In the genomic region with DNA sequence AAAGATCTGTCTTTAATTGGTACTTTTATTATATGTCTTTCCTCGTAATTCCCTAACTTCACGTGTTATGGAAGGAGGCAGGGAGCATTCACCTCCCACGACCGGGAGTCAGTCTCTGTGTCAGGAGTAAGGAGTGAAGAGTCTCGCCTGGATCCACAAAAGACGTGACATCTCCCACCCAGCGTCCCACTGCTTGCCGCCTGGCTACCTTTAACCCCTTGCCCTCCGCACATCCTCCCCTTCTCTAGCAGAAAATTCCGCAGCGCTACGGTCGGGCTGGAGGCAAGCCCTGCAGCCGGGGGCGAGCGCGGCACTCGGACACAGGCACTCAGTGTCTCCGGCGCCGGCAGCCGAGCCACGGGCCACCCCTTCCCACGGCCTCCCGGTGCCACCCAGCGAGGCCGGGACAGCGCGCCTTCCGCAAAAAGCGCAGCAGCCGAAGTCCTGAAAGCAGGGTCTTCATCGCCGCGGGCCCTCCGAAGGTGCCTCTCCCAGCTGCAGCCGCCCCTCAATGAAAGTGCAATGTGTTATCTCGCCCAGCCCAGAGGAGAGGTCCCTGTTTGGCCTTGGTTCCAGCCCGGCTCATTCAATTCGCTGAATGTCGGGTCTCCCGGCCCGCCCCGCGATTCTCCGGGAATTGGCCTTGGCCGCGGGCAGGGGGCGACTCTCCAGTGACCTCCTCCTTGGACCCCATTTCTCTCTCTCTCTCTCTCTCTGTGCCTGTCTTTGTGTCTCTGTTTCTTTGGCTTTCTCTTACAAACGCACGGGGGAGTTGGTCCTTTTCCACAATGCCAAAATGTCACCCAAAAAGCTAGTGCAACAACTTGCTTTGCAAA, we compare ENCODE assay signal across 11 cellular contexts. TPM values are rescaled to one million over a fixed set of nuclear protein-coding genes. Genes with fewer than 3 reads are reported as not detected.
A peak's percentile ranks its signal among the peaks of the same experiment; 100 is the strongest.
DNase-seq lines count a peak whose midpoint lies in the region; ATAC-seq and TF ChIP-seq lines count a peak whose summit lies in the region.
"Had no signal": no experiment of that assay in that cellular context is flagged by ENCODE, and none has a peak within 500 bp of the region (broad histone marks: within the 10 kb centered on the region; RNA-seq: fewer than 3 reads in every experiment).

No MANE protein-coding gene starts in this region.

- H3K36me3 ChIP-seq in HUES64 (ENCODE audit: insufficient read depth, low read length), result no peaks in the 10 kb centered on the region
- no peaks in the 10 kb centered on the region for H3K36me3 ChIP-seq in esophagus muscularis mucosa
- H3K36me3 ChIP-seq in trophoblast cell (ENCODE audit: control insufficient read depth in 1 of 2, insufficient read depth in 2 of 2, low read length in 2 of 2), result no peaks in the 10 kb centered on the region

- no peak overlapping the region for H2BK120ac ChIP-seq in trophoblast cell (ENCODE audit: insufficient read depth, low read length, poor library complexity)

- no peak for TF ChIP-seq EP300 in esophagus muscularis mucosa (IDR thresholded peaks at IDR 0.05)

- no peak overlapping the region for H4K91ac ChIP-seq in trophoblast cell (ENCODE audit: low read depth, low read length)

- H3K4me3 ChIP-seq in HUES64 (ENCODE audit: low read length) (peak overlapping the region; percentile 92), esophagus muscularis mucosa (peak overlapping the region; percentile 42 to 49 (median 43)), trophoblast cell (ENCODE audit: low read depth, low read length) (peak overlapping the region; percentile 80)
- H3K4me3 ChIP-seq: mucosa of descending colon had no signal

- H4K12ac ChIP-seq in trophoblast cell (ENCODE audit: low read depth, low read length), result no peak overlapping the region

- WGBS in HUES64, result under 1% methylated on average over 47 of the region's 51 CpGs
- 3% methylated on average over 35 of the region's 51 CpGs for WGBS in esophagus muscularis mucosa
- no CpG with 5 or more reads among the region's 51 CpGs for WGBS in trophoblast cell (ENCODE audit: extremely low coverage, insufficient coverage, insufficient read length)

- H2BK12ac ChIP-seq in trophoblast cell (ENCODE audit: low read length), result no peak overlapping the region

- no peak overlapping the region for H3K14ac ChIP-seq in trophoblast cell (ENCODE audit: low read length)

- H3K9me3 ChIP-seq in HUES64 (ENCODE audit: insufficient read depth, low read depth, low read length) (no peaks in the 10 kb centered on the region), esophagus muscularis mucosa (no peaks in the 10 kb centered on the region), trophoblast cell (ENCODE audit: insufficient read depth, low read depth, low read length) (no peaks in the 10 kb centered on the region)
- H3K9me3 ChIP-seq: mucosa of descending colon had no signal

- H3K27ac ChIP-seq in HUES64 (ENCODE audit: low read depth, low read length) (no peak overlapping the region), esophagus muscularis mucosa (replicated peaks in 1 of 4) (no peak overlapping the region), trophoblast cell (ENCODE audit: low read depth, low read length) (no peak overlapping the region)

- H3K23ac ChIP-seq in trophoblast cell (ENCODE audit: low read length), result no peak overlapping the region

- no peak overlapping the region for H3K18ac ChIP-seq in trophoblast cell (ENCODE audit: low read length)

- H3K79me2 ChIP-seq in trophoblast cell (ENCODE audit: control insufficient read depth, insufficient read depth, low read length, poor library complexity), result no peaks in the 10 kb centered on the region

- H2AFZ ChIP-seq in trophoblast cell (ENCODE audit: insufficient read depth, low read length, poor library complexity), result peak overlapping the region; percentile 52

- no peak for TF ChIP-seq POLR2A in esophagus muscularis mucosa (IDR thresholded peaks at IDR 0.05; ENCODE audit: low read depth)

- no peak overlapping the region for H3K4ac ChIP-seq in trophoblast cell (ENCODE audit: low read depth, low read length)

- intact Hi-C loops in esophagus muscularis mucosa (cut with DNase I), result no loop called here

- H3K4me1 ChIP-seq in HUES64 (ENCODE audit: insufficient read depth, low read length), result peaks cover 39% of the 10 kb centered on the region
- H3K4me1 ChIP-seq in esophagus muscularis mucosa, result peaks cover 4 to 21% (median 18%) of the 10 kb centered on the region in 4 donors
- peaks cover 7 to 10% of the 10 kb centered on the region in 2 experiments for H3K4me1 ChIP-seq in trophoblast cell (ENCODE audit: control insufficient read depth in 1 of 2, insufficient read depth in 2 of 2, low read length in 2 of 2)

- DNase-seq in DMS114 treated with DMSO at 0.1 percent for 48 hours (lab: John Stamatoyannopoulos, UW; ENCODE audit: unreplicated experiment) (peak; percentile 2), esophagus muscularis mucosa (ENCODE audit: extremely low spot score) (no peak), trophoblast cell (no peak), HUDEP-2 (lab: John Stamatoyannopoulos, UW; ENCODE audit: unreplicated experiment in 76 of 76) (no peak), EL (no peak), H4 (ENCODE audit: low spot score) (no peak), omental fat pad (ENCODE audit: low spot score) (no peak)
- DNase-seq: activated CD8-positive, alpha-beta T cell treated with anti-CD3 and anti-CD28 coated beads for 36 hours; DND-41 had no signal

- TF ChIP-seq CTCF in esophagus muscularis mucosa (IDR thresholded peaks at IDR 0.05) (no peak), omental fat pad (IDR thresholded peaks at IDR 0.05) (no peak)

- no peak overlapping the region for H2BK5ac ChIP-seq in trophoblast cell (ENCODE audit: low read depth, low read length, poor library complexity)

- H3K27me3 ChIP-seq in HUES64 (ENCODE audit: insufficient read depth, low read length) (peaks cover 31% of the 10 kb centered on the region), esophagus muscularis mucosa (peaks cover 0 to 66% (median 9%) of the 10 kb centered on the region in 4 donors), trophoblast cell (ENCODE audit: insufficient read depth, low read length) (peaks cover 20% of the 10 kb centered on the region)

- no peak overlapping the region for H2AK5ac ChIP-seq in trophoblast cell (ENCODE audit: low read length)

- peak overlapping the region; percentile 100 for H3K4me2 ChIP-seq in trophoblast cell (ENCODE audit: low read length)

- no peak for ATAC-seq in omental fat pad (ENCODE audit: low FRiP score)
- ATAC-seq: activated CD8-positive, alpha-beta T cell treated with anti-CD3 and anti-CD28 coated beads for 36 hours had no signal

- H4K8ac ChIP-seq in trophoblast cell (ENCODE audit: low read depth, low read length), result no peak overlapping the region

- H3K79me1 ChIP-seq in trophoblast cell (ENCODE audit: low read length), result no peaks in the 10 kb centered on the region

- peak overlapping the region; percentile 91 for H3K9ac ChIP-seq in HUES64 (ENCODE audit: low read depth, low read length)
- no peak overlapping the region for H3K9ac ChIP-seq in trophoblast cell (ENCODE audit: low read length)

RNA-seq across cellular contexts. Expression of a gene that starts 1.2 kb away (rescaled TPM):
- polyA plus RNA-seq in HUES64 (2013, experiment 1 of 2), result 7.4 TPM
- polyA plus RNA-seq in HUES64 (2013, experiment 2 of 2), result 7.2 TPM
- 1 to 10 TPM; 1.2 to 1.4 (median 1.4) TPM for total RNA-seq in esophagus muscularis mucosa
- polyA plus RNA-seq in trophoblast cell (2013), result 0.30 and 0.33 TPM in 2 replicates
- 0.06 TPM in 1 of 2 replicates, not detected in the other for total RNA-seq in H4 (2014; rRNA removed; shearing (Covaris generic))
- 1 to 10 TPM; 1.5 to 8.0 (median 5.4) TPM for total RNA-seq in omental fat pad
- total RNA-seq: activated CD8-positive, alpha-beta T cell treated with anti-CD3 and anti-CD28 coated beads for 36 hours had no signal
